Comparison of ENCODE assay signal across 8 cellular contexts in the genomic region with DNA sequence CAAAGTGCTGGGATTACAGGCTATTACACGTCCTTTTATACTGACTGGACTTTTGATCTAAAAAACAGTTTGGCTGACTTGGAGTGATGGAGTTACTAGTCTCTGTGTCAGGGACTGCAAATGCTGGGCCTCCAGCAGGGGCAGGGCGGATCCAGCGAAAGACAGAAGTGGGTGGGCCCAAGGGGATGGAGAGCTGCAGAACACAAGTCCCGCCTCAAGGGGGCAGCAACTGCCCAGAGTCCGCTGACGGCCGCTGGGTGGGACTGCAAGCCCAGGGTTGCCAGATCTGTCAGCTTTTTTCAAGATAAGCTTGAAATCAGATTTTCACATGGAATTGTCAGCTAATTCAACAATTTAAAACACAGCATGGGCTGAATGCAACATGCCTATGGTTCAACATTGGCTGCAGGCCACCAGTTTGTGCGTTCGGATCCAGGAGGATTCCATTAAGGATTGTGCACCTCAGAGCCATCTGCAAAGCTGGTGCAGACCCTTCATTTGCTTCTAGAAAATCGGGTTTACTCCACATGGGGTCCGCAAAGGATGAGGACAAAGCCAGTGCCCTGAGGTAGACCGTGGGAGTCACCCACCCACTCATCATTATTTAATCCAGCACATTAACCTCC. TPM values are rescaled to one million over a fixed set of nuclear protein-coding genes. Genes with fewer than 3 reads are reported as not detected.
DNase-seq lines count a peak whose midpoint lies in the region; ATAC-seq, FAIRE-seq and TF ChIP-seq lines count a peak whose summit lies in the region.

No MANE protein-coding gene starts in this region.

- ATAC-seq in HG02970 (IDR thresholded peaks at IDR 0.05; ENCODE audit: low FRiP score, unreplicated experiment) = peak; percentile 84
- peak; percentile 93 to 98 (median 94) for ATAC-seq in heart left ventricle

- H3K27ac ChIP-seq in heart left ventricle (no peak overlapping the region), vagina (peak overlapping the region; percentile 52)

- WGBS in heart left ventricle, 4 donors = 4 to 9% (median 6%) methylated on average over 12 of the region's 12 CpGs

- TF ChIP-seq CTCF in heart left ventricle (IDR thresholded peaks at IDR 0.05) (peak; percentile 97 to 100 (median 99)), vagina (IDR thresholded peaks at IDR 0.05) (peak; percentile 79 to 97 (median 96))

- FAIRE-seq in GM12892 (lab: Jason Lieb, UNC) = peak; percentile 86

- DNase-seq in GM12892 (ENCODE audit: insufficient read length) = peak; percentile 97
- DNase-seq in NCI-H2029 treated with DMSO at 0.1 percent for 48 hours (lab: John Stamatoyannopoulos, UW) = peak; percentile 40
- peak; percentile 76 to 91 (median 83) for DNase-seq in T-helper 2 cell
- DNase-seq in amniotic stem cell (lab: John Stamatoyannopoulos, UW) = peak; percentile 89
- peak; percentile 91 to 94 (median 92) for DNase-seq in heart left ventricle
- DNase-seq in renal cortical epithelial cell (ENCODE audit: low read depth) = peak; percentile 78
- no peak for DNase-seq in vagina (ENCODE audit: extremely low spot score in 2 of 2)

- intact Hi-C loops in heart left ventricle (cut with DNase I) (loop anchor here (1.0 to 5.0 kb wide), 3 partner anchors 103 to 272 kb away; partner anchors contain the start of genes PAFAH2 (in 10 of the 10), C1orf232 (in 1 of the 10) and ZNF593 (in 1 of the 10)), vagina (cut with DNase I) (loop anchor here (2.0 kb wide), 1 partner anchor 103 kb away; the partner anchor contains the start of gene PAFAH2)

- H3K4me3 ChIP-seq in heart left ventricle = peak overlapping the region in 5 of 12 donors; percentile 7 to 26 (median 14)
- H3K4me3 ChIP-seq in vagina = no peak overlapping the region

- H3K27me3 ChIP-seq in heart left ventricle (no peaks in the 10 kb centered on the region), vagina (no peaks in the 10 kb centered on the region)

- H3K36me3 ChIP-seq in heart left ventricle (peaks cover 0 to 21% (median 11%) of the 10 kb centered on the region in 9 donors), vagina (no peaks in the 10 kb centered on the region)

- no peak for TF ChIP-seq POLR2A in GM12892 (IDR thresholded peaks at IDR 0.05; ENCODE audit: low read depth, low read length)
- peak in 1 of 2 donors; percentile 16 for TF ChIP-seq POLR2A in heart left ventricle (IDR thresholded peaks at IDR 0.05)
- no peak for TF ChIP-seq POLR2A in vagina (IDR thresholded peaks at IDR 0.05)

- H3K4me1 ChIP-seq in heart left ventricle = peaks cover 0 to 15% (median 7%) of the 10 kb centered on the region in 12 donors
- peaks cover 46% of the 10 kb centered on the region for H3K4me1 ChIP-seq in vagina

- H3K9me3 ChIP-seq in heart left ventricle (no peaks in the 10 kb centered on the region), vagina (no peaks in the 10 kb centered on the region)

RNA-seq across cellular contexts. Expression of gene STMN1, which starts 10.7 kb away (rescaled TPM):
- polyA plus RNA-seq in GM12892 (2012; ENCODE audit: missing spikeins) = 335 TPM
- 10 to 100 TPM; 21.1 to 95.2 (median 46.4) TPM for total RNA-seq in heart left ventricle
- polyA plus RNA-seq in heart left ventricle = 10 to 100 TPM; 38.3 to 63.2 TPM
- total RNA-seq in renal cortical epithelial cell = 69.2 and 143 TPM in 2 replicates
- 91.8 TPM for total RNA-seq in vagina

RNA-seq across cellular contexts. Expression of gene PAQR7, which starts 20.0 kb away (rescaled TPM):
- 6.6 TPM for polyA plus RNA-seq in GM12892 (2012; ENCODE audit: missing spikeins)
- 1 to 10 TPM; 1.1 to 5.7 (median 2.1) TPM for total RNA-seq in heart left ventricle
- polyA plus RNA-seq in heart left ventricle = 1 to 10 TPM; 1.3 to 1.7 TPM
- total RNA-seq in renal cortical epithelial cell = 18.2 and 20.7 TPM in 2 replicates
- total RNA-seq in vagina = 7.1 TPM

RNA-seq across cellular contexts. Expression of gene AUNIP, which starts 36.2 kb away (rescaled TPM):
- 4.7 TPM for polyA plus RNA-seq in GM12892 (2012; ENCODE audit: missing spikeins)
- total RNA-seq in heart left ventricle (1 to 10 TPM in 1 of 9 donors, under 1 TPM in 2, not detected in 6; 0.25 to 1.5 (median 0.27) TPM), renal cortical epithelial cell (0.89 and 5.7 TPM in 2 replicates), vagina (1.5 TPM)
- polyA plus RNA-seq in heart left ventricle = under 1 TPM in 1 of 2 donors, not detected in 1; 0.19 TPM

Comparison
In these comparisons a context has a peak if more than half of its experiments do, and no peak if none do; other contexts are left out.
1. DNase-seq: peak in GM12892 (single experiment), NCI-H2029 treated with DMSO at 0.1 percent for 48 hours (single experiment), T-helper 2 cell (5 of 5), amniotic stem cell (single experiment), heart left ventricle (5 of 5) and renal cortical epithelial cell (single experiment); none in vagina (0 of 2).